8 cellular contexts compared by ENCODE assay signal in the genomic region with DNA sequence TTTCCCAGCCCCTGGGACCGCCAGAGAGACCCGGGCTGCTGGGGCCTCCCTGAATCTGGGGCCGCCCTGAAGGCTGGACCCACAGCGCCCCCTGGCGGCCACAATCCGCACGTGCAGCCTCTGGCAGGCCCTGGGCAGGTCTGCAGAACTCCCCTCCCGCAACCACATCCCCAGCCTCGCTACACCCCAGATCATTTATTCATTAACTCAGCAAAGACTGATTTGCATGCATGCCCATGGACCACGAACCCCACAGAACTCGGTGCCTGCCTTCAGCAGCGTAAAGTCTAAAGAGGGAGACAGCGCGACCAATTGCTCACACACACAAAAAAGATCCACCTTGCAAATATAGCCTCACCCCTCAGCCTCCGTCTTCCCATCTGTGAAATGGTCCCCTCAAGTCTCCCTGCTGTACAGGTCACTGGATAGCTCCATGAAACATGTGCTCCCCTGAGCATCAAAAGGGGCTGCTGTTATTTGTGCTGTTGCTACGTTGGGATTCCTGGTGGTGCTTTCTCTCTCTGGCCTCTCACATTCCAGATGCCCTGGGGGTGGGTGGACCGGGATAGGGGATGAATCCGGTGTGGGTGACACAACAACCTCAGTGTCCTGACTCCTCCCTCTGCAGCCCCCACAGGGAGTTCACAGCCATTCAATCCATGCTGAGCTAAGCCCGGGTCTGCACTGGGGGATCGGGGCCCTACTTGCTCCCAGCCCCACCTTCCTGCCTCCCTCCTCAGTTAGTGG.
DNase-seq lines count a peak whose midpoint lies in the region; ATAC-seq and TF ChIP-seq lines count a peak whose summit lies in the region.

No MANE protein-coding gene starts in this region.

- DNase-seq in GF-D8 (lab: John Stamatoyannopoulos, UW) = peak; percentile 24
- peak; percentile 28 for DNase-seq in GOT3 (lab: John Stamatoyannopoulos, UW)
- peak; percentile 55 for DNase-seq in M059J (ENCODE audit: low read depth)
- peak; percentile 65 for DNase-seq in T follicular helper cell (ENCODE audit: low read depth)
- peak; percentile 89 for DNase-seq in activated naive CD8-positive, alpha-beta T cell treated with anti-CD3 and anti-CD28 coated beads, Interleukin-2, amount 50 U/mL, for 24 hours
- peak; percentile 82 for DNase-seq in right atrium auricular region (ENCODE audit: low spot score)
- peak; percentile 90 for DNase-seq in sigmoid colon

- H3K4me3 Mint-ChIP-seq in activated naive CD8-positive, alpha-beta T cell treated with anti-CD3 and anti-CD28 coated beads, Interleukin-2, amount 50 U/mL, for 24 hours = no peak overlapping the region

- no peaks in the 10 kb centered on the region for H3K36me3 ChIP-seq in right atrium auricular region
- H3K36me3 ChIP-seq in sigmoid colon = no peaks in the 10 kb centered on the region

- peaks cover 19% of the 10 kb centered on the region for H3K27me3 Mint-ChIP-seq in activated naive CD8-positive, alpha-beta T cell treated with anti-CD3 and anti-CD28 coated beads, Interleukin-2, amount 50 U/mL, for 24 hours

- ATAC-seq in activated naive CD8-positive, alpha-beta T cell treated with anti-CD3 and anti-CD28 coated beads, Interleukin-2, amount 50 U/mL, for 24 hours = peak; percentile 58
- ATAC-seq in HG03025 (IDR thresholded peaks at IDR 0.05; ENCODE audit: low FRiP score, unreplicated experiment) = no peak

- no peak overlapping the region for H3K27ac Mint-ChIP-seq in activated naive CD8-positive, alpha-beta T cell treated with anti-CD3 and anti-CD28 coated beads, Interleukin-2, amount 50 U/mL, for 24 hours

- 31 to 32% methylated on average over 20 of the region's 20 CpGs for WGBS in sigmoid colon, 2 donors

- H3K4me3 ChIP-seq in right atrium auricular region = no peak overlapping the region
- H3K4me3 ChIP-seq in sigmoid colon = no peak overlapping the region

- peaks cover 18% of the 10 kb centered on the region for H3K9me3 Mint-ChIP-seq in activated naive CD8-positive, alpha-beta T cell treated with anti-CD3 and anti-CD28 coated beads, Interleukin-2, amount 50 U/mL, for 24 hours

- H3K27me3 ChIP-seq in right atrium auricular region = no peaks in the 10 kb centered on the region
- no peaks in the 10 kb centered on the region for H3K27me3 ChIP-seq in sigmoid colon

- TF ChIP-seq CTCF in right atrium auricular region (IDR thresholded peaks at IDR 0.05) (peak; percentile 99 to 100), sigmoid colon (IDR thresholded peaks at IDR 0.05) (peak; percentile 97 to 99 (median 99))

- TF ChIP-seq EP300 in sigmoid colon (IDR thresholded peaks at IDR 0.05) = no peak

- peak overlapping the region in 1 of 2 donors; percentile 68 for H3K27ac ChIP-seq in right atrium auricular region
- H3K27ac ChIP-seq in sigmoid colon = peak overlapping the region; percentile 79 to 90 (median 82)

- H3K9me3 ChIP-seq in right atrium auricular region (peaks cover 0 to 11% of the 10 kb centered on the region in 2 donors), sigmoid colon (peaks cover 0 to 5% (median 2%) of the 10 kb centered on the region in 4 donors)

- H3K36me3 Mint-ChIP-seq in activated naive CD8-positive, alpha-beta T cell treated with anti-CD3 and anti-CD28 coated beads, Interleukin-2, amount 50 U/mL, for 24 hours (ENCODE audit: low read depth) = peaks cover 13% of the 10 kb centered on the region

- H3K4me1 Mint-ChIP-seq in activated naive CD8-positive, alpha-beta T cell treated with anti-CD3 and anti-CD28 coated beads, Interleukin-2, amount 50 U/mL, for 24 hours = peaks cover 39% of the 10 kb centered on the region

- no peak for TF ChIP-seq POLR2A in sigmoid colon (IDR thresholded peaks at IDR 0.05)

- H3K4me1 ChIP-seq in right atrium auricular region = peaks cover 0 to 54% of the 10 kb centered on the region in 2 donors
- H3K4me1 ChIP-seq in sigmoid colon = peaks cover 0 to 49% (median 44%) of the 10 kb centered on the region in 4 donors

- intact Hi-C loops in sigmoid colon (cut with DNase I) = loop anchor here (2.0 to 5.0 kb wide), 2 partner anchors 250 to 386 kb away; no protein-coding TSS in a partner anchor

Comparison
In these comparisons a context has a peak if more than half of its experiments do, and no peak if none do; other contexts are left out.
1. DNase-seq: peak in every context shown above with its lines; median percentile 90 in sigmoid colon; 89 in activated naive CD8-positive, alpha-beta T cell treated with anti-CD3 and anti-CD28 coated beads, Interleukin-2, amount 50 U/mL, for 24 hours; 82 in right atrium auricular region; 65 in T follicular helper cell; 55 in M059J; 28 in GOT3; 24 in GF-D8.